8 cellular contexts compared by ENCODE assay signal in genomic region chr11:15074206-15075161, GRCh38. TPM values are rescaled to one million over a fixed set of nuclear protein-coding genes. Genes with fewer than 3 reads are reported as not detected.
DNase-seq lines count a peak whose midpoint lies in the region; ATAC-seq and TF ChIP-seq lines count a peak whose summit lies in the region.

No MANE protein-coding gene starts in this region.

- intact Hi-C loops in left ventricle myocardium superior (cut with micrococcal nuclease) (loop anchor here (10.0 kb wide), 1 partner anchor 170 kb away; no protein-coding TSS in a partner anchor), aorta (cut with DNase I) (loop anchor here (2.0 kb wide), 2 partner anchors 106 to 166 kb away; no protein-coding TSS in a partner anchor)

- H3K27me3 Mint-ChIP-seq in activated naive CD8-positive, alpha-beta T cell treated with anti-CD3 and anti-CD28 coated beads, Interleukin-2, amount 10 ng/mL, durations not matched to agents 7 days and 5 days = peaks cover 22% of the 10 kb centered on the region

- ATAC-seq in HG02623 (IDR thresholded peaks at IDR 0.05; ENCODE audit: unreplicated experiment) = peak; percentile 95
- peak; percentile 96 for ATAC-seq in activated naive CD8-positive, alpha-beta T cell treated with anti-CD3 and anti-CD28 coated beads, Interleukin-2, amount 10 ng/mL, durations not matched to agents 7 days and 5 days (ENCODE audit: low read depth)
- peak; percentile 96 for ATAC-seq in left ventricle myocardium superior
- peak; percentile 83 for ATAC-seq in aorta (ENCODE audit: low FRiP score)

- H3K36me3 ChIP-seq in aorta (ENCODE audit: control insufficient read depth in 1 of 2, insufficient read depth in 2 of 2, low read length in 1 of 2) = no peaks in the 10 kb centered on the region

- no peak overlapping the region for H3K4me3 ChIP-seq in aorta (ENCODE audit: low read length in 2 of 2)

- peaks cover 1% of the 10 kb centered on the region for H3K9me3 ChIP-seq in aorta (ENCODE audit: control insufficient read depth, low read length)

- no peaks in the 10 kb centered on the region for H3K36me3 Mint-ChIP-seq in activated naive CD8-positive, alpha-beta T cell treated with anti-CD3 and anti-CD28 coated beads, Interleukin-2, amount 10 ng/mL, durations not matched to agents 7 days and 5 days

- WGBS in aorta, 2 donors = 3 to 4% methylated on average over 29 to 33 of the region's 33 CpGs

- H3K4me3 Mint-ChIP-seq in activated naive CD8-positive, alpha-beta T cell treated with anti-CD3 and anti-CD28 coated beads, Interleukin-2, amount 10 ng/mL, durations not matched to agents 7 days and 5 days = peak overlapping the region; percentile 80

- peak; percentile 82 for DNase-seq in NCI-H1092 (lab: John Stamatoyannopoulos, UW)
- peak; percentile 21 to 39 for DNase-seq in SW 1271 (lab: John Stamatoyannopoulos, UW)
- peak; percentile 91 for DNase-seq in activated naive CD8-positive, alpha-beta T cell treated with anti-CD3 and anti-CD28 coated beads, Interleukin-2, amount 10 ng/mL, durations not matched to agents 7 days and 5 days
- DNase-seq in left ventricle myocardium superior = peak; percentile 92
- DNase-seq in putamen (ENCODE audit: low spot score) = peak; percentile 36
- DNase-seq in aorta = peak; percentile 88 to 96

- peaks cover 2% of the 10 kb centered on the region for H3K9me3 Mint-ChIP-seq in activated naive CD8-positive, alpha-beta T cell treated with anti-CD3 and anti-CD28 coated beads, Interleukin-2, amount 10 ng/mL, durations not matched to agents 7 days and 5 days

- TF ChIP-seq CTCF in GM12872 (IDR thresholded peaks at IDR 0.05; ENCODE audit: insufficient read depth, low read depth, low read length) = peak; percentile 84

- H3K27ac Mint-ChIP-seq in activated naive CD8-positive, alpha-beta T cell treated with anti-CD3 and anti-CD28 coated beads, Interleukin-2, amount 10 ng/mL, durations not matched to agents 7 days and 5 days = peak overlapping the region; percentile 43

- no peaks in the 10 kb centered on the region for H3K4me1 ChIP-seq in aorta (ENCODE audit: control insufficient read depth in 1 of 2, insufficient read depth in 2 of 2, low read length in 2 of 2)

- no peaks in the 10 kb centered on the region for H3K27me3 ChIP-seq in aorta (ENCODE audit: control insufficient read depth in 1 of 2, insufficient read depth in 2 of 2, low read length in 1 of 2)

- POLR2A ChIA-PET in activated naive CD8-positive, alpha-beta T cell treated with anti-CD3 and anti-CD28 coated beads, Interleukin-2, amount 10 ng/mL, durations not matched to agents 7 days and 5 days (lab: Charles Lee) = interaction anchor here (1.1 to 2.0 kb wide), 3 partner anchors 100 to 167 kb away, joined by 3 to 7 read pairs (median 3); no protein-coding TSS in a partner anchor

- peaks cover 13% of the 10 kb centered on the region for H3K4me1 Mint-ChIP-seq in activated naive CD8-positive, alpha-beta T cell treated with anti-CD3 and anti-CD28 coated beads, Interleukin-2, amount 10 ng/mL, durations not matched to agents 7 days and 5 days

- H3K27ac ChIP-seq in aorta (ENCODE audit: low read depth in 1 of 2, low read length in 2 of 2) = no peak overlapping the region

RNA-seq across cellular contexts. Expression of gene CALCB, which starts 1.1 kb away (rescaled TPM):
- total RNA-seq in activated naive CD8-positive, alpha-beta T cell treated with anti-CD3 and anti-CD28 coated beads, Interleukin-2, amount 10 ng/mL, durations not matched to agents 7 days and 5 days = 1 to 10 TPM in 1 of 2 experiments, under 1 TPM in 1; 1.00 to 1.3 TPM
- total RNA-seq in left ventricle myocardium superior (not detected), aorta (under 1 TPM; 0.15 to 0.16 TPM)
- not detected for polyA plus RNA-seq in aorta

RNA-seq across cellular contexts. Expression of gene INSC, which starts 40.2 kb away (rescaled TPM):
- total RNA-seq in activated naive CD8-positive, alpha-beta T cell treated with anti-CD3 and anti-CD28 coated beads, Interleukin-2, amount 10 ng/mL, durations not matched to agents 7 days and 5 days = under 1 TPM in 1 of 2 experiments, not detected in 1; 0.23 TPM
- total RNA-seq in left ventricle myocardium superior (0.40 TPM), aorta (1 to 10 TPM; 1.1 to 1.3 TPM)
- under 1 TPM; 0.63 to 0.95 TPM for polyA plus RNA-seq in aorta

Comparison
In these comparisons a context has a peak if more than half of its experiments do, and no peak if none do; other contexts are left out.
1. DNase-seq: peak in every context shown above with its lines; median percentile 92 in left ventricle myocardium superior; 92 in aorta; 91 in activated naive CD8-positive, alpha-beta T cell treated with anti-CD3 and anti-CD28 coated beads, Interleukin-2, amount 10 ng/mL, durations not matched to agents 7 days and 5 days; 82 in NCI-H1092; 36 in putamen; 30 in SW 1271.